27 cellular contexts compared by ENCODE assay signal in the genomic region with DNA sequence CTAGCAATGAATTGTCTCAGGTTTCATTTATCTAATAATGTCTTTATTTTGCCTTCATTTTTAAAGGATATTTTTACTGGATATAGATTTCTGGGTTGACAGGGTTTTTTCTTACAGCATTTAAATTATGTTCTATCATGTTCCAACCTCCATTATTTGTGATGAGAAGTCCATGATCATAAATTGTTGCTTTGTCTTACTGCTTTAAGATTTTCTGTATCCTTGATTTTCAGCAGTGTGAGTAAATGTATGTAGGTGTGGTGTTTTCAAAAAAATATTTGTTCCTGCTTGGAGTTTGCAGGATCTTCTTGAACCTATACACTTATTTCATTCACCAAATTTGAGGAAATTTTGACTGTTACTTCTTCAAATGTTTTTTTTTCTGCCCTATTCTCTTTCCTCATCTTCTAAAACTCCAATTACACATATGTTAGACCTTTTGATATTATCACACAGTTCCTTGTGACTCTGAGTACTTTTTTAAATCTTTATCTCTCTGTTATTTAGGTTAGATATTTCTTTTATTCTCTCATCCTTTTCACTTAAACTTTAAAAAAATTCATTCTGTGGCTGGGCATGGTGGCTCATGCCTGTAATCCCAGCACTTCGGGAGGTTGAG.
"Had no signal": no experiment of that assay in that cellular context is flagged by ENCODE, and none has a peak within 500 bp of the region (broad histone marks: within the 10 kb centered on the region; RNA-seq: fewer than 3 reads in every experiment).

No MANE protein-coding gene starts in this region.

- H3K9me3 Mint-ChIP-seq: type B pancreatic cell had no signal

- H3K4me1 Mint-ChIP-seq: stimulated activated effector memory CD8-positive, alpha-beta T cell treated with anti-CD3 and anti-CD28 coated beads, Interleukin-12 subunit alpha, Interleukin-12 subunit beta, amount 100 ng/mL, for 72 hours; stimulated activated memory B cell treated with anti-CD40 and anti-IgM and Interleukin-4, amounts not matched to agents 10 μg/mL and 1 μg/mL and 100 μg/mL, for 72 hours; stimulated activated naive B cell treated with anti-CD40 and anti-IgM and Interleukin-4, amounts not matched to agents 10 μg/mL and 1 μg/mL and 100 μg/mL, for 72 hours had no signal

- ATAC-seq: stimulated activated effector memory CD8-positive, alpha-beta T cell treated with anti-CD3 and anti-CD28 coated beads, Interleukin-12 subunit alpha, Interleukin-12 subunit beta, amount 100 ng/mL, for 72 hours; stimulated activated memory B cell treated with anti-CD40 and anti-IgM and Interleukin-4, amounts not matched to agents 10 μg/mL and 1 μg/mL and 100 μg/mL, for 72 hours; stimulated activated naive B cell treated with anti-CD40 and anti-IgM and Interleukin-4, amounts not matched to agents 10 μg/mL and 1 μg/mL and 100 μg/mL, for 72 hours; stimulated activated naive CD8-positive, alpha-beta T cell treated with anti-CD3 and anti-CD28 coated beads, Interleukin-15, Interleukin-2, amounts not matched to agents 100 U/mL and 50 U/mL, for 24 hours; upper lobe of right lung had no signal

- H3K9me3 ChIP-seq: suprapubic skin, testis, thyroid gland, tibial artery, upper lobe of right lung, uterus had no signal

- H3K4me3 ChIP-seq: stomach, suprapubic skin, testis, thoracic aorta, thyroid gland, tibial artery, tibial nerve, transverse colon, upper lobe of left lung, upper lobe of right lung, uterus, vagina had no signal

- H3K27me3 ChIP-seq: testis, thyroid gland, tibial nerve, upper lobe of left lung, uterus, vagina had no signal

- H3K36me3 ChIP-seq: stomach, suprapubic skin, thoracic aorta, thyroid gland, tibial artery, tibial nerve, transverse colon, upper lobe of left lung, upper lobe of right lung, uterus, vagina had no signal

- H3K4me3 Mint-ChIP-seq: stimulated activated effector memory CD8-positive, alpha-beta T cell treated with anti-CD3 and anti-CD28 coated beads, Interleukin-12 subunit alpha, Interleukin-12 subunit beta, amount 100 ng/mL, for 72 hours; stimulated activated memory B cell treated with anti-CD40 and anti-IgM and Interleukin-4, amounts not matched to agents 10 μg/mL and 1 μg/mL and 100 μg/mL, for 72 hours; stimulated activated naive B cell treated with anti-CD40 and anti-IgM and Interleukin-4, amounts not matched to agents 10 μg/mL and 1 μg/mL and 100 μg/mL, for 72 hours; stimulated activated naive CD8-positive, alpha-beta T cell treated with anti-CD3 and anti-CD28 coated beads, Interleukin-15, Interleukin-2, amounts not matched to agents 100 ng/mL and 50 ng/mL, for 24 hours; type B pancreatic cell had no signal

- H3K27ac ChIP-seq: stomach, suprapubic skin, testis, thoracic aorta, thyroid gland, tibial artery, tibial nerve, transverse colon, upper lobe of left lung, upper lobe of right lung, uterus, vagina had no signal

- H3K4me1 ChIP-seq: stomach, suprapubic skin, testis, thyroid gland, tibial artery, tibial nerve, transverse colon, upper lobe of left lung, upper lobe of right lung, uterus, vagina had no signal

- DNase-seq: stimulated activated CD4-positive, alpha-beta T cell treated with anti-CD3 and anti-CD28 coated beads, Interleukin-2, amount 100 ng/mL, for 48 hours; stimulated activated CD4-positive, alpha-beta T cell treated with anti-CD3 and anti-CD28 coated beads, Interleukin-4, amount 100 ng/mL, for 1 hour; stimulated activated CD4-positive, alpha-beta T cell treated with anti-CD3 and anti-CD28 coated beads, Interleukin-4, amount 100 ng/mL, for 24 hours; stimulated activated CD4-positive, alpha-beta T cell treated with anti-CD3 and anti-CD28 coated beads, Interleukin-4, amount 100 ng/mL, for 4 hours; stimulated activated CD8-positive, alpha-beta memory T cell treated with anti-CD3 and anti-CD28 coated beads, Interleukin-4, amount 100 ng/mL, for 48 hours; stimulated activated naive B cell treated with anti-CD40 and anti-IgM and Interleukin-4, amounts not matched to agents 10 μg/mL and 1 μg/mL and 100 μg/mL, for 72 hours; stimulated activated naive CD4-positive, alpha-beta T cell; stimulated activated naive CD4-positive, alpha-beta T cell treated with Interleukin-2 at 50 U/mL for 16 hours; stimulated activated naive CD8-positive, alpha-beta T cell treated with anti-CD3 and anti-CD28 coated beads, Interleukin-15, Interleukin-2, amounts not matched to agents 100 U/mL and 50 U/mL, for 24 hours; stomach; substantia nigra; testis; thyroid gland; tibial artery; transverse colon; trophoblast cell; upper lobe of left lung; upper lobe of right lung; uterus had no signal

- H3K27ac Mint-ChIP-seq: stimulated activated effector memory CD8-positive, alpha-beta T cell treated with anti-CD3 and anti-CD28 coated beads, Interleukin-12 subunit alpha, Interleukin-12 subunit beta, amount 100 ng/mL, for 72 hours; stimulated activated memory B cell treated with anti-CD40 and anti-IgM and Interleukin-4, amounts not matched to agents 10 μg/mL and 1 μg/mL and 100 μg/mL, for 72 hours; stimulated activated naive B cell treated with anti-CD40 and anti-IgM and Interleukin-4, amounts not matched to agents 10 μg/mL and 1 μg/mL and 100 μg/mL, for 72 hours; stimulated activated naive CD8-positive, alpha-beta T cell treated with anti-CD3 and anti-CD28 coated beads, Interleukin-15, Interleukin-2, amounts not matched to agents 100 ng/mL and 50 ng/mL, for 24 hours; type B pancreatic cell had no signal
